In genomic region chr17:18087610-18088491, GRCh38 we compare ENCODE assay signal across 1 cellular context.
A peak's percentile ranks its signal among the peaks of the same experiment; 100 is the strongest.
TF ChIP-seq lines count a peak whose summit lies in the region.

TSS of gene DRG2 (plus strand) at chr17:18087948. CDS start at chr17:18088024, 76 bp downstream.

TF ChIP-seq in K562, 482 proteins besides CTCF, POLR2A, EP300 and RAD21 (continued from another document and continues in another):
- TF ChIP-seq REST (CRISPR knock-in tag; IDR thresholded peaks at IDR 0.05; ENCODE audit: low read depth) (0 out of 2 replicates have a peak, but pooled peaks have one; percentile 40), RBBP5 (IDR thresholded peaks at IDR 0.05; ENCODE audit: borderline replicate concordance, insufficient read depth, low read length, poor library complexity, severe bottlenecking) (peak; percentile 88), ZBTB11 (CRISPR knock-in tag; IDR thresholded peaks at IDR 0.05) (peak; percentile 97 to 100 (median 100)), SRF (CRISPR knock-in tag; IDR thresholded peaks at IDR 0.05) (peak in 1 of 2 experiments; percentile 47; a peak in 1 of 4 replicates), TRIM24 (IDR thresholded peaks at IDR 0.05) (peak in 1 of 2 experiments; percentile 98; a peak in 2 of 4 replicates), ZBTB33 (CRISPR knock-in tag; IDR thresholded peaks at IDR 0.05) (peak; percentile 67; the same call in 1 of the 2 replicates), PHB2 (IDR thresholded peaks at IDR 0.05; ENCODE audit: low read depth) (no peak), EP400 (IDR thresholded peaks at IDR 0.05) (peak; percentile 91), MBD1 (CRISPR knock-in tag; IDR thresholded peaks at IDR 0.05) (no peak), ZNF639 (CRISPR knock-in tag; conservative IDR thresholded peaks at IDR 0.05 in 1 of 2, IDR thresholded peaks at IDR 0.05 in 1 of 2) (peak in 1 of 2 experiments; percentile 92; a peak in 2 of 4 replicates), GTF2A2 (tag; IDR thresholded peaks at IDR 0.05) (no peak), MLLT1 (IDR thresholded peaks at IDR 0.05) (no peak), ZFP30 (CRISPR knock-in tag; IDR thresholded peaks at IDR 0.05; ENCODE audit: borderline replicate concordance) (no peak), PYGO2 (tag; IDR thresholded peaks at IDR 0.05) (no peak), PBX2 (CRISPR knock-in tag; IDR thresholded peaks at IDR 0.05; ENCODE audit: low read depth) (no peak), PBX2 (tag; conservative IDR thresholded peaks at IDR 0.05; ENCODE audit: low read depth) (no peak), L3MBTL2 (IDR thresholded peaks at IDR 0.05) (peak; percentile 70), ZBTB43 (CRISPR knock-in tag; IDR thresholded peaks at IDR 0.05) (no peak), TAF1 (IDR thresholded peaks at IDR 0.05; ENCODE audit: control insufficient read depth, extremely low read depth, insufficient read depth, low read length, severe bottlenecking) (peak; percentile 95), ZNF174 (CRISPR knock-in tag; IDR thresholded peaks at IDR 0.05) (no peak), CBX5 (IDR thresholded peaks at IDR 0.05; ENCODE audit: borderline replicate concordance, low read depth) (peak; percentile 23; the same call in 1 of the 2 replicates), TFE3 (CRISPR knock-in tag; IDR thresholded peaks at IDR 0.05) (no peak), SMAD4 (CRISPR knock-in tag; conservative IDR thresholded peaks at IDR 0.05) (peak; percentile 76), ZSCAN32 (CRISPR knock-in tag; IDR thresholded peaks at IDR 0.05) (no peak), MYNN (IDR thresholded peaks at IDR 0.05) (peak; percentile 54; the same call in 1 of the 2 replicates), MYNN (CRISPR knock-in tag; IDR thresholded peaks at IDR 0.05) (no peak), THAP12 (CRISPR knock-in tag; IDR thresholded peaks at IDR 0.05) (0 out of 2 replicates have a peak, but pooled peaks have one; percentile 32), ARID1B (IDR thresholded peaks at IDR 0.05) (peak; percentile 25; the same call in 1 of the 2 replicates), ELF4 (CRISPR knock-in tag; IDR thresholded peaks at IDR 0.05) (no peak), NR3C1 (CRISPR knock-in tag; IDR thresholded peaks at IDR 0.05) (no peak), CBX1 (IDR thresholded peaks at IDR 0.05; ENCODE audit: low read depth) (peak; percentile 96)
